Comparison of ENCODE assay signal across 1 cellular context in genomic region chr6:11172501-11173337, GRCh38.
A peak's percentile ranks its signal among the peaks of the same experiment; 100 is the strongest.
TF ChIP-seq lines count a peak whose summit lies in the region.

No MANE protein-coding gene starts in this region.

TF ChIP-seq in HepG2, 621 proteins besides CTCF, POLR2A, EP300 and RAD21 (continued from another document and continues in another):
- TF ChIP-seq, protein P1, sequence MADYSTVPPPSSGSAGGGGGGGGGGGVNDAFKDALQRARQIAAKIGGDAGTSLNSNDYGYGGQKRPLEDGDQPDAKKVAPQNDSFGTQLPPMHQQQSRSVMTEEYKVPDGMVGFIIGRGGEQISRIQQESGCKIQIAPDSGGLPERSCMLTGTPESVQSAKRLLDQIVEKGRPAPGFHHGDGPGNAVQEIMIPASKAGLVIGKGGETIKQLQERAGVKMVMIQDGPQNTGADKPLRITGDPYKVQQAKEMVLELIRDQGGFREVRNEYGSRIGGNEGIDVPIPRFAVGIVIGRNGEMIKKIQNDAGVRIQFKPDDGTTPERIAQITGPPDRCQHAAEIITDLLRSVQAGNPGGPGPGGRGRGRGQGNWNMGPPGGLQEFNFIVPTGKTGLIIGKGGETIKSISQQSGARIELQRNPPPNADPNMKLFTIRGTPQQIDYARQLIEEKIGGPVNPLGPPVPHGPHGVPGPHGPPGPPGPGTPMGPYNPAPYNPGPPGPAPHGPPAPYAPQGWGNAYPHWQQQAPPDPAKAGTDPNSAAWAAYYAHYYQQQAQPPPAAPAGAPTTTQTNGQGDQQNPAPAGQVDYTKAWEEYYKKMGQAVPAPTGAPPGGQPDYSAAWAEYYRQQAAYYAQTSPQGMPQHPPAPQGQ (CRISPR knock-in tag; IDR thresholded peaks at IDR 0.05; ENCODE audit: borderline replicate concordance), result no peak
- TF ChIP-seq HCFC1 (IDR thresholded peaks at IDR 0.05; ENCODE audit: low read depth, low read length) (no peak), SP5 (CRISPR knock-in tag; IDR thresholded peaks at IDR 0.05; ENCODE audit: borderline replicate concordance, low read depth) (no peak), LCORL (IDR thresholded peaks at IDR 0.05) (no peak), LCORL (CRISPR knock-in tag; IDR thresholded peaks at IDR 0.05) (peak; percentile 69; the same call in 1 of the 2 replicates), NFIB (CRISPR knock-in tag; IDR thresholded peaks at IDR 0.05; ENCODE audit: borderline replicate concordance) (no peak), ZNF234 (CRISPR knock-in tag; conservative IDR thresholded peaks at IDR 0.05) (no peak), TFDP1 (CRISPR knock-in tag; IDR thresholded peaks at IDR 0.05; ENCODE audit: borderline replicate concordance) (no peak), ZNF747 (CRISPR knock-in tag; IDR thresholded peaks at IDR 0.05; ENCODE audit: borderline replicate concordance) (no peak), SRSF4 (IDR thresholded peaks at IDR 0.05; ENCODE audit: low read depth, low read length, poor library complexity, severe bottlenecking) (no peak), ZBTB42 (CRISPR knock-in tag; IDR thresholded peaks at IDR 0.05) (no peak), ZNF354B (CRISPR knock-in tag; IDR thresholded peaks at IDR 0.05) (no peak), ZBTB21 (CRISPR knock-in tag; IDR thresholded peaks at IDR 0.05) (no peak), KDM1A (CRISPR knock-in tag; IDR thresholded peaks at IDR 0.05) (no peak), KLF12 (CRISPR knock-in tag; IDR thresholded peaks at IDR 0.05; ENCODE audit: borderline replicate concordance) (no peak), FOXA1 (IDR thresholded peaks at IDR 0.05) (no peak), FOXA1 (CRISPR knock-in tag; IDR thresholded peaks at IDR 0.05) (no peak), SMYD3 (CRISPR knock-in tag; IDR thresholded peaks at IDR 0.05) (no peak), ZNF646 (CRISPR knock-in tag; IDR thresholded peaks at IDR 0.05) (no peak), THAP11 (CRISPR knock-in tag; IDR thresholded peaks at IDR 0.05) (0 out of 2 replicates have a peak, but pooled peaks have one; percentile 31), ZNF713 (CRISPR knock-in tag; IDR thresholded peaks at IDR 0.05) (no peak), KAT7 (CRISPR knock-in tag; IDR thresholded peaks at IDR 0.05; ENCODE audit: borderline replicate concordance) (peak; percentile 86), SMAD9 (CRISPR knock-in tag; IDR thresholded peaks at IDR 0.05) (no peak), ZNF282 (IDR thresholded peaks at IDR 0.05; ENCODE audit: partially characterized antibody) (no peak), ZNF572 (CRISPR knock-in tag; IDR thresholded peaks at IDR 0.05) (no peak), XRCC5 (optimal IDR thresholded peaks at IDR 0.05; ENCODE audit: low read length) (peak; percentile 73), ZNF432 (CRISPR knock-in tag; IDR thresholded peaks at IDR 0.05; ENCODE audit: borderline replicate concordance) (no peak), ZNF83 (CRISPR knock-in tag; IDR thresholded peaks at IDR 0.05; ENCODE audit: borderline replicate concordance) (no peak), ZFP41 (CRISPR knock-in tag; IDR thresholded peaks at IDR 0.05; ENCODE audit: borderline replicate concordance) (no peak), ZNF143 (CRISPR knock-in tag; IDR thresholded peaks at IDR 0.05) (no peak), CHD2 (IDR thresholded peaks at IDR 0.05; ENCODE audit: low read depth, low read length) (no peak)
- TF ChIP-seq, protein P2, sequence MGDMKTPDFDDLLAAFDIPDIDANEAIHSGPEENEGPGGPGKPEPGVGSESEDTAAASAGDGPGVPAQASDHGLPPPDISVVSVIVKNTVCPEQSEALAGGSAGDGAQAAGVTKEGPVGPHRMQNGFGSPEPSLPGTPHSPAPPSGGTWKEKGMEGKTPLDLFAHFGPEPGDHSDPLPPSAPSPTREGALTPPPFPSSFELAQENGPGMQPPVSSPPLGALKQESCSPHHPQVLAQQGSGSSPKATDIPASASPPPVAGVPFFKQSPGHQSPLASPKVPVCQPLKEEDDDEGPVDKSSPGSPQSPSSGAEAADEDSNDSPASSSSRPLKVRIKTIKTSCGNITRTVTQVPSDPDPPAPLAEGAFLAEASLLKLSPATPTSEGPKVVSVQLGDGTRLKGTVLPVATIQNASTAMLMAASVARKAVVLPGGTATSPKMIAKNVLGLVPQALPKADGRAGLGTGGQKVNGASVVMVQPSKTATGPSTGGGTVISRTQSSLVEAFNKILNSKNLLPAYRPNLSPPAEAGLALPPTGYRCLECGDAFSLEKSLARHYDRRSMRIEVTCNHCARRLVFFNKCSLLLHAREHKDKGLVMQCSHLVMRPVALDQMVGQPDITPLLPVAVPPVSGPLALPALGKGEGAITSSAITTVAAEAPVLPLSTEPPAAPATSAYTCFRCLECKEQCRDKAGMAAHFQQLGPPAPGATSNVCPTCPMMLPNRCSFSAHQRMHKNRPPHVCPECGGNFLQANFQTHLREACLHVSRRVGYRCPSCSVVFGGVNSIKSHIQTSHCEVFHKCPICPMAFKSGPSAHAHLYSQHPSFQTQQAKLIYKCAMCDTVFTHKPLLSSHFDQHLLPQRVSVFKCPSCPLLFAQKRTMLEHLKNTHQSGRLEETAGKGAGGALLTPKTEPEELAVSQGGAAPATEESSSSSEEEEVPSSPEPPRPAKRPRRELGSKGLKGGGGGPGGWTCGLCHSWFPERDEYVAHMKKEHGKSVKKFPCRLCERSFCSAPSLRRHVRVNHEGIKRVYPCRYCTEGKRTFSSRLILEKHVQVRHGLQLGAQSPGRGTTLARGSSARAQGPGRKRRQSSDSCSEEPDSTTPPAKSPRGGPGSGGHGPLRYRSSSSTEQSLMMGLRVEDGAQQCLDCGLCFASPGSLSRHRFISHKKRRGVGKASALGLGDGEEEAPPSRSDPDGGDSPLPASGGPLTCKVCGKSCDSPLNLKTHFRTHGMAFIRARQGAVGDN (CRISPR knock-in tag; IDR thresholded peaks at IDR 0.05), result peak; percentile 48
- TF ChIP-seq, protein P3, sequence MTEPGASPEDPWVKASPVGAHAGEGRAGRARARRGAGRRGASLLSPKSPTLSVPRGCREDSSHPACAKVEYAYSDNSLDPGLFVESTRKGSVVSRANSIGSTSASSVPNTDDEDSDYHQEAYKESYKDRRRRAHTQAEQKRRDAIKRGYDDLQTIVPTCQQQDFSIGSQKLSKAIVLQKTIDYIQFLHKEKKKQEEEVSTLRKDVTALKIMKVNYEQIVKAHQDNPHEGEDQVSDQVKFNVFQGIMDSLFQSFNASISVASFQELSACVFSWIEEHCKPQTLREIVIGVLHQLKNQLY (CRISPR knock-in tag; IDR thresholded peaks at IDR 0.05), result no peak
- TF ChIP-seq, protein P4, sequence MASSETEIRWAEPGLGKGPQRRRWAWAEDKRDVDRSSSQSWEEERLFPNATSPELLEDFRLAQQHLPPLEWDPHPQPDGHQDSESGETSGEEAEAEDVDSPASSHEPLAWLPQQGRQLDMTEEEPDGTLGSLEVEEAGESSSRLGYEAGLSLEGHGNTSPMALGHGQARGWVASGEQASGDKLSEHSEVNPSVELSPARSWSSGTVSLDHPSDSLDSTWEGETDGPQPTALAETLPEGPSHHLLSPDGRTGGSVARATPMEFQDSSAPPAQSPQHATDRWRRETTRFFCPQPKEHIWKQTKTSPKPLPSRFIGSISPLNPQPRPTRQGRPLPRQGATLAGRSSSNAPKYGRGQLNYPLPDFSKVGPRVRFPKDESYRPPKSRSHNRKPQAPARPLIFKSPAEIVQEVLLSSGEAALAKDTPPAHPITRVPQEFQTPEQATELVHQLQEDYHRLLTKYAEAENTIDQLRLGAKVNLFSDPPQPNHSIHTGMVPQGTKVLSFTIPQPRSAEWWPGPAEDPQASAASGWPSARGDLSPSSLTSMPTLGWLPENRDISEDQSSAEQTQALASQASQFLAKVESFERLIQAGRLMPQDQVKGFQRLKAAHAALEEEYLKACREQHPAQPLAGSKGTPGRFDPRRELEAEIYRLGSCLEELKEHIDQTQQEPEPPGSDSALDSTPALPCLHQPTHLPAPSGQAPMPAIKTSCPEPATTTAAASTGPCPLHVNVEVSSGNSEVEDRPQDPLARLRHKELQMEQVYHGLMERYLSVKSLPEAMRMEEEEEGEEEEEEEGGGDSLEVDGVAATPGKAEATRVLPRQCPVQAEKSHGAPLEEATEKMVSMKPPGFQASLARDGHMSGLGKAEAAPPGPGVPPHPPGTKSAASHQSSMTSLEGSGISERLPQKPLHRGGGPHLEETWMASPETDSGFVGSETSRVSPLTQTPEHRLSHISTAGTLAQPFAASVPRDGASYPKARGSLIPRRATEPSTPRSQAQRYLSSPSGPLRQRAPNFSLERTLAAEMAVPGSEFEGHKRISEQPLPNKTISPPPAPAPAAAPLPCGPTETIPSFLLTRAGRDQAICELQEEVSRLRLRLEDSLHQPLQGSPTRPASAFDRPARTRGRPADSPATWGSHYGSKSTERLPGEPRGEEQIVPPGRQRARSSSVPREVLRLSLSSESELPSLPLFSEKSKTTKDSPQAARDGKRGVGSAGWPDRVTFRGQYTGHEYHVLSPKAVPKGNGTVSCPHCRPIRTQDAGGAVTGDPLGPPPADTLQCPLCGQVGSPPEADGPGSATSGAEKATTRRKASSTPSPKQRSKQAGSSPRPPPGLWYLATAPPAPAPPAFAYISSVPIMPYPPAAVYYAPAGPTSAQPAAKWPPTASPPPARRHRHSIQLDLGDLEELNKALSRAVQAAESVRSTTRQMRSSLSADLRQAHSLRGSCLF (CRISPR knock-in tag; IDR thresholded peaks at IDR 0.05; ENCODE audit: borderline replicate concordance), result no peak
- TF ChIP-seq, protein P5, sequence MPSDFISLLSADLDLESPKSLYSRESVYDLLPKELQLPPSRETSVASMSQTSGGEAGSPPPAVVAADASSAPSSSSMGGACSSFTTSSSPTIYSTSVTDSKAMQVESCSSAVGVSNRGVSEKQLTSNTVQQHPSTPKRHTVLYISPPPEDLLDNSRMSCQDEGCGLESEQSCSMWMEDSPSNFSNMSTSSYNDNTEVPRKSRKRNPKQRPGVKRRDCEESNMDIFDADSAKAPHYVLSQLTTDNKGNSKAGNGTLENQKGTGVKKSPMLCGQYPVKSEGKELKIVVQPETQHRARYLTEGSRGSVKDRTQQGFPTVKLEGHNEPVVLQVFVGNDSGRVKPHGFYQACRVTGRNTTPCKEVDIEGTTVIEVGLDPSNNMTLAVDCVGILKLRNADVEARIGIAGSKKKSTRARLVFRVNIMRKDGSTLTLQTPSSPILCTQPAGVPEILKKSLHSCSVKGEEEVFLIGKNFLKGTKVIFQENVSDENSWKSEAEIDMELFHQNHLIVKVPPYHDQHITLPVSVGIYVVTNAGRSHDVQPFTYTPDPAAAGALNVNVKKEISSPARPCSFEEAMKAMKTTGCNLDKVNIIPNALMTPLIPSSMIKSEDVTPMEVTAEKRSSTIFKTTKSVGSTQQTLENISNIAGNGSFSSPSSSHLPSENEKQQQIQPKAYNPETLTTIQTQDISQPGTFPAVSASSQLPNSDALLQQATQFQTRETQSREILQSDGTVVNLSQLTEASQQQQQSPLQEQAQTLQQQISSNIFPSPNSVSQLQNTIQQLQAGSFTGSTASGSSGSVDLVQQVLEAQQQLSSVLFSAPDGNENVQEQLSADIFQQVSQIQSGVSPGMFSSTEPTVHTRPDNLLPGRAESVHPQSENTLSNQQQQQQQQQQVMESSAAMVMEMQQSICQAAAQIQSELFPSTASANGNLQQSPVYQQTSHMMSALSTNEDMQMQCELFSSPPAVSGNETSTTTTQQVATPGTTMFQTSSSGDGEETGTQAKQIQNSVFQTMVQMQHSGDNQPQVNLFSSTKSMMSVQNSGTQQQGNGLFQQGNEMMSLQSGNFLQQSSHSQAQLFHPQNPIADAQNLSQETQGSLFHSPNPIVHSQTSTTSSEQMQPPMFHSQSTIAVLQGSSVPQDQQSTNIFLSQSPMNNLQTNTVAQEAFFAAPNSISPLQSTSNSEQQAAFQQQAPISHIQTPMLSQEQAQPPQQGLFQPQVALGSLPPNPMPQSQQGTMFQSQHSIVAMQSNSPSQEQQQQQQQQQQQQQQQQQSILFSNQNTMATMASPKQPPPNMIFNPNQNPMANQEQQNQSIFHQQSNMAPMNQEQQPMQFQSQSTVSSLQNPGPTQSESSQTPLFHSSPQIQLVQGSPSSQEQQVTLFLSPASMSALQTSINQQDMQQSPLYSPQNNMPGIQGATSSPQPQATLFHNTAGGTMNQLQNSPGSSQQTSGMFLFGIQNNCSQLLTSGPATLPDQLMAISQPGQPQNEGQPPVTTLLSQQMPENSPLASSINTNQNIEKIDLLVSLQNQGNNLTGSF (CRISPR knock-in tag; IDR thresholded peaks at IDR 0.05), result no peak
